In the genomic region with DNA sequence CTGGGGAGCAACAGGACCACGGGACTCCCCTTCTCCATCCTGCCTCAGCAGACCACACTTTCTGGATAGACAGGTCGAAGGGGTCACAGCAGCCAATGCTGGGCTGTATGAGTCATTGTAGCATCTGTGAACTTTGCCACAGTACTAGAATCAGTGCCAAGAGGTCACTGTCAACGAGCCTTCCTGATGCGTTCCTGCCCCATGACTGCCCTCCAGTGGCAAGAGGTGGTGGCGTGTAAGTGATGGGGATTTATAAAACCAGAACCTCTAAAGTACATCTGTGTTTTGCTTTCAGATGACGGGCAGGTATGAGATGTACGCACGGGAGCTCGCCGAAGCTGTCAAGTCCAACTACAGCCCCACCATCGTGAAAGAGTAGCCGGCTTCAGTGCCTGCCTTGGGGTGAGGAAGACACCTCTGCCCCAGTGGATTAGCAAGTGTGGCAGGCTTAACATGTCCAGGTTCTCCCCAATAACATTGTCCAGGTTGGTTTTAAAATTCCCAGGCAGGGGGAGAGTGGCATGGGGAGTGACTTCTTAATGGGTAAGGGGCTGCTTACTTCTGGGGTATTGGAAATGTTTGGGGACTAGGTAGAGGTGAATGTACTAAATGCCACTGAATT, we compare ENCODE assay signal across 9 cellular contexts. TPM values are rescaled to one million over a fixed set of nuclear protein-coding genes. Genes with fewer than 3 reads are reported as not detected.
A peak's percentile ranks its signal among the peaks of the same experiment; 100 is the strongest.
DNase-seq lines count a peak whose midpoint lies in the region; ATAC-seq and TF ChIP-seq lines count a peak whose summit lies in the region.
"Had no signal": no experiment of that assay in that cellular context is flagged by ENCODE, and none has a peak within 500 bp of the region (broad histone marks: within the 10 kb centered on the region; RNA-seq: fewer than 3 reads in every experiment).

No MANE protein-coding gene starts in this region.

- H4K8ac ChIP-seq in IMR-90 (ENCODE audit: low read depth in 2 of 2, low read length in 2 of 2) = no peak overlapping the region

- no peak overlapping the region for H3K23ac ChIP-seq in IMR-90 (ENCODE audit: low read depth, low read length)

- no peak overlapping the region for H2BK5ac ChIP-seq in IMR-90 (ENCODE audit: low read depth, low read length, poor library complexity, severe bottlenecking)

- H3K27ac ChIP-seq in CD4-positive, CD25-positive, alpha-beta regulatory T cell (ENCODE audit: insufficient read depth, low read length, poor library complexity, severe bottlenecking) = no peak overlapping the region
- no peak overlapping the region for H3K27ac ChIP-seq in IMR-90 (ENCODE audit: insufficient read depth, low read length)
- H3K27ac ChIP-seq in foreskin keratinocyte = no peak overlapping the region
- no peak overlapping the region for H3K27ac ChIP-seq in ovary
- no peak overlapping the region for H3K27ac ChIP-seq in transverse colon
- H3K27ac ChIP-seq: SK-N-MC had no signal

- no peak for TF ChIP-seq POLR2A in IMR-90 (IDR thresholded peaks at IDR 0.05; ENCODE audit: low read depth, low read length)
- no peak for TF ChIP-seq POLR2A in ovary (IDR thresholded peaks at IDR 0.05)
- TF ChIP-seq POLR2A in transverse colon (IDR thresholded peaks at IDR 0.05) = no peak

- H4K5ac ChIP-seq in IMR-90 (ENCODE audit: low read depth, low read length) = no peak overlapping the region

- no peaks in the 10 kb centered on the region for H4K20me1 ChIP-seq in IMR-90 (ENCODE audit: insufficient read depth, low read length)

- peak overlapping the region; percentile 82 for H2AFZ ChIP-seq in IMR-90 (replicated peaks; ENCODE audit: low read length, poor library complexity)

- TF ChIP-seq CTCF in IMR-90 (conservative IDR thresholded peaks at IDR 0.05; ENCODE audit: low read depth, low read length) (peak; percentile 86), foreskin keratinocyte (conservative IDR thresholded peaks at IDR 0.05) (peak; percentile 85), ovary (IDR thresholded peaks at IDR 0.05) (peak; percentile 44 to 74 (median 55)), transverse colon (IDR thresholded peaks at IDR 0.05) (peak; percentile 83 to 89 (median 87))

- H2BK15ac ChIP-seq in IMR-90 (ENCODE audit: low read depth, low read length) = no peak overlapping the region

- peaks cover 0 to 13% (median 6%) of the 10 kb centered on the region in 4 donors for H3K4me1 Mint-ChIP-seq in CD4-positive, CD25-positive, alpha-beta regulatory T cell

- H3K4me3 Mint-ChIP-seq in CD4-positive, CD25-positive, alpha-beta regulatory T cell = no peak overlapping the region

- WGBS in IMR-90 (ENCODE audit: extremely low coverage in 2 of 2, insufficient read length in 1 of 2), 2 experiments = no CpG with 5 or more reads among the region's 12 CpGs
- WGBS in ovary, 3 donors = 12 to 21% (median 17%) methylated on average over 12 of the region's 12 CpGs
- 0 to 4% methylated on average over 1 to 12 of the region's 12 CpGs for WGBS in transverse colon (ENCODE audit: low coverage in 1 of 2), 2 donors

- no peaks in the 10 kb centered on the region for H3K9me3 Mint-ChIP-seq in CD4-positive, CD25-positive, alpha-beta regulatory T cell

- H3K27ac Mint-ChIP-seq in CD4-positive, CD25-positive, alpha-beta regulatory T cell = peak overlapping the region in 1 of 3 donors; percentile 81

- dilution Hi-C loops in IMR-90 (cut with HindIII; ENCODE audit: low sequenced_read_pairs, unreplicated experiment) = no loop called here

- H3K27me3 Mint-ChIP-seq in CD4-positive, CD25-positive, alpha-beta regulatory T cell = no peaks in the 10 kb centered on the region

- POLR2A ChIA-PET in IMR-90 (lab: Charles Lee; ENCODE audit: unreplicated experiment) = no interaction called here

- peak; percentile 91 to 95 for ATAC-seq in CD4-positive, CD25-positive, alpha-beta regulatory T cell (ENCODE audit: low read depth in 2 of 2)
- ATAC-seq in GM19438 (IDR thresholded peaks at IDR 0.05; ENCODE audit: low read depth, unreplicated experiment) (peak; percentile 61), IMR-90 (ENCODE audit: low read depth) (peak; percentile 94), foreskin keratinocyte (peak; percentile 62)

- H4K91ac ChIP-seq in IMR-90 (ENCODE audit: insufficient read depth, low read depth, low read length) = no peak overlapping the region

- peak overlapping the region; percentile 74 for H2AK9ac ChIP-seq in IMR-90 (replicated peaks; ENCODE audit: low read depth, low read length, poor library complexity)

- H3K9me3 ChIP-seq in CD4-positive, CD25-positive, alpha-beta regulatory T cell (ENCODE audit: control insufficient read depth in 2 of 2, low read length in 2 of 2) = no peaks in the 10 kb centered on the region
- H3K9me3 ChIP-seq in IMR-90 (ENCODE audit: control insufficient read depth, insufficient read depth, low read length) = no peaks in the 10 kb centered on the region
- no peaks in the 10 kb centered on the region for H3K9me3 ChIP-seq in ovary
- H3K9me3 ChIP-seq in transverse colon = no peaks in the 10 kb centered on the region

- H2BK20ac ChIP-seq in IMR-90 (ENCODE audit: low read depth, low read length) = no peak overlapping the region

- no peak overlapping the region for H3K4me3 ChIP-seq in CD4-positive, CD25-positive, alpha-beta regulatory T cell (ENCODE audit: low read depth, low read length)
- no peak overlapping the region for H3K4me3 ChIP-seq in IMR-90 (ENCODE audit: insufficient read depth, low read depth, low read length)
- H3K4me3 ChIP-seq in ovary = no peak overlapping the region
- H3K4me3 ChIP-seq in transverse colon = no peak overlapping the region
- H3K4me3 ChIP-seq: SK-N-MC had no signal

- TF ChIP-seq EP300 in ovary (IDR thresholded peaks at IDR 0.05) (no peak), transverse colon (IDR thresholded peaks at IDR 0.05; ENCODE audit: low read depth) (no peak)

- H3K79me1 ChIP-seq in IMR-90 (ENCODE audit: low read depth in 1 of 2, low read length in 2 of 2) = no peaks in the 10 kb centered on the region

- no peaks in the 10 kb centered on the region for H3K36me3 Mint-ChIP-seq in CD4-positive, CD25-positive, alpha-beta regulatory T cell

- in situ Hi-C loops in IMR-90 (cut with MboI; ENCODE audit: low sequenced_read_pairs) (no loop called here), transverse colon (cut with MboI; ENCODE audit: low pct_ligation_motif_present in 1 of 4, low pct_unique_long_range_greater_than_20kb in 1 of 4, low sequenced_read_pairs in 3 of 4) (loop anchor here in 2 of 4 donors (10.0 kb wide), 3 partner anchors 101 to 201 kb away; a partner anchor contains a TSS)

- H3K56ac ChIP-seq in IMR-90 (ENCODE audit: extremely low read depth, insufficient read depth, low read length) = no peak overlapping the region

- DNase-seq in CD4-positive, CD25-positive, alpha-beta regulatory T cell = peak; percentile 57 to 90 (median 73)
- DNase-seq in IMR-90 (peak; percentile 65), RPMI8226 (peak; percentile 93), foreskin keratinocyte (peak in 1 of 2 donors; percentile 51), ovary (peak; percentile 65 to 79 (median 68)), transverse colon (peak; percentile 82)
- peak; percentile 49 to 53 for DNase-seq in activated T-helper 1 cell treated with anti-CD3 and anti-CD28 coated beads, Interleukin-2, amount 50 U/mL, for 16 hours (ENCODE audit: low read depth in 1 of 2, low spot score in 1 of 2)

- peak overlapping the region; percentile 16; the same call in 1 of the 2 replicates for H2AK5ac ChIP-seq in IMR-90 (ENCODE audit: low read depth, low read length)

- H3K27me3 ChIP-seq in CD4-positive, CD25-positive, alpha-beta regulatory T cell (ENCODE audit: control insufficient read depth, insufficient read depth, low read length) = no peaks in the 10 kb centered on the region
- H3K27me3 ChIP-seq in IMR-90 (ENCODE audit: control insufficient read depth, insufficient read depth, low read length) (no peaks in the 10 kb centered on the region; the same call in 1 of the 2 replicates), foreskin keratinocyte (peaks cover 8% of the 10 kb centered on the region), ovary (no peaks in the 10 kb centered on the region), transverse colon (no peaks in the 10 kb centered on the region)

- intact Hi-C loops in IMR-90 (cut with micrococcal nuclease) = loop anchor here (1.0 to 5.0 kb wide), 3 partner anchors 102 to 338 kb away; no protein-coding TSS in a partner anchor
- intact Hi-C loops in ovary (cut with DNase I) = loop anchor here in 3 of 4 donors (2.0 to 10.0 kb wide), 3 partner anchors 101 to 201 kb away; no protein-coding TSS in a partner anchor
- intact Hi-C loops in transverse colon (cut with DNase I; ENCODE audit: low total_unique reads) = loop anchor here (10.0 kb wide), 2 partner anchors 191 to 229 kb away; no protein-coding TSS in a partner anchor

- H3K4me2 ChIP-seq in IMR-90 (ENCODE audit: low read depth, low read length) = no peak overlapping the region

- no peaks in the 10 kb centered on the region for H3K36me3 ChIP-seq in CD4-positive, CD25-positive, alpha-beta regulatory T cell (ENCODE audit: control insufficient read depth, insufficient read depth, low read length)
- no peaks in the 10 kb centered on the region for H3K36me3 ChIP-seq in IMR-90 (ENCODE audit: control insufficient read depth, insufficient read depth, low read length)
- no peaks in the 10 kb centered on the region for H3K36me3 ChIP-seq in ovary
- no peaks in the 10 kb centered on the region for H3K36me3 ChIP-seq in transverse colon

- peak; percentile 90 for TF ChIP-seq RAD21 in IMR-90 (IDR thresholded peaks at IDR 0.05; ENCODE audit: low read length)

- 0 out of 2 replicates have a peak, but pooled peaks cover 3% of the 10 kb centered on the region for H3K9me1 ChIP-seq in IMR-90 (ENCODE audit: insufficient read depth, low read length)

- no peak overlapping the region for H3K18ac ChIP-seq in IMR-90 (ENCODE audit: low read depth, low read length)

- no peak overlapping the region for H3K4ac ChIP-seq in IMR-90 (ENCODE audit: low read depth, low read length)

- H3K4me1 ChIP-seq in CD4-positive, CD25-positive, alpha-beta regulatory T cell (ENCODE audit: control insufficient read depth, insufficient read depth, low read length, poor library complexity, severe bottlenecking) = peaks cover 7% of the 10 kb centered on the region
- peaks cover 2% of the 10 kb centered on the region; the same call in 1 of the 2 replicates for H3K4me1 ChIP-seq in IMR-90 (ENCODE audit: control insufficient read depth, insufficient read depth, low read length)
- peaks cover 5% of the 10 kb centered on the region for H3K4me1 ChIP-seq in foreskin keratinocyte
- peaks cover 1% of the 10 kb centered on the region for H3K4me1 ChIP-seq in ovary (ENCODE audit: insufficient read depth)
- peaks cover 0 to 11% (median 2%) of the 10 kb centered on the region in 4 donors for H3K4me1 ChIP-seq in transverse colon

- no peak overlapping the region for H2BK120ac ChIP-seq in IMR-90 (ENCODE audit: low read depth, low read length)

- H3K9ac ChIP-seq in IMR-90 (ENCODE audit: low read depth, low read length) = no peak overlapping the region

- CTCF ChIA-PET in IMR-90 (lab: Yijun Ruan, JAX) = no interaction called here

- no TSS peak for BruUV-seq in IMR-90 (replicated peaks; lab: Mats Ljungman, UMichigan)

- H3K14ac ChIP-seq in IMR-90 (replicated peaks; ENCODE audit: low read depth, low read length) = no peak overlapping the region

RNA-seq across cellular contexts. Expression of a gene that starts 29.4 kb away (rescaled TPM):
- total RNA-seq in CD4-positive, CD25-positive, alpha-beta regulatory T cell = 69.6 TPM
- polyA plus RNA-seq in CD4-positive, CD25-positive, alpha-beta regulatory T cell = 10 to 100 TPM; 45.1 to 61.4 (median 54.4) TPM
- total RNA-seq in IMR-90 (2012; rRNA removed) (115 and 143 TPM in 2 replicates), foreskin keratinocyte (73.6 and 74.9 TPM in 2 replicates), ovary (10 to 100 TPM; 30.3 to 85.4 (median 59.4) TPM), transverse colon (100 to 1,000 TPM in 3 of 4 donors, 10 to 100 TPM in 1; 56.7 to 498 (median 277) TPM)
- polyA plus RNA-seq in IMR-90 (2012; rRNA removed) (97.6 and 114 TPM in 2 replicates), foreskin keratinocyte (56.1 and 58.1 TPM in 2 replicates), ovary (10 to 100 TPM; 53.5 to 55.4 TPM)
- 84.8 and 104 TPM in 2 replicates for polyA plus RNA-seq in IMR-90 (2012; cell fraction: cytosol; rRNA removed)
- polyA plus RNA-seq in IMR-90 (2012; cell fraction: nucleus; rRNA removed; ENCODE audit: low replicate concordance) = 45.4 and 104 TPM in 2 replicates

RNA-seq across cellular contexts. Expression of a gene that starts 30.3 kb away (rescaled TPM):
- 41.0 TPM for total RNA-seq in CD4-positive, CD25-positive, alpha-beta regulatory T cell
- polyA plus RNA-seq in CD4-positive, CD25-positive, alpha-beta regulatory T cell = 100 to 1,000 TPM in 1 of 4 donors, 10 to 100 TPM in 3; 77.9 to 101 (median 91.5) TPM
- 158 and 177 TPM in 2 replicates for total RNA-seq in IMR-90 (2012; rRNA removed)
- 222 and 283 TPM in 2 replicates for polyA plus RNA-seq in IMR-90 (2012; rRNA removed)
- polyA plus RNA-seq in IMR-90 (2012; cell fraction: cytosol; rRNA removed) = 148 and 255 TPM in 2 replicates
- polyA plus RNA-seq in IMR-90 (2012; cell fraction: nucleus; rRNA removed; ENCODE audit: low replicate concordance) = 57.9 and 153 TPM in 2 replicates
- total RNA-seq in foreskin keratinocyte = 176 and 223 TPM in 2 replicates
- 239 and 282 TPM in 2 replicates for polyA plus RNA-seq in foreskin keratinocyte
- total RNA-seq in ovary = 100 to 1,000 TPM in 2 of 7 donors, 10 to 100 TPM in 5; 62.9 to 150 (median 78.5) TPM
- polyA plus RNA-seq in ovary = 100 to 1,000 TPM in 1 of 2 donors, 10 to 100 TPM in 1; 98.2 to 154 TPM
- 100 to 1,000 TPM in 2 of 4 donors, 10 to 100 TPM in 2; 21.3 to 127 (median 93.8) TPM for total RNA-seq in transverse colon

RNA-seq across cellular contexts. Expression of a gene that starts 30.4 kb away (rescaled TPM):
- total RNA-seq in CD4-positive, CD25-positive, alpha-beta regulatory T cell = 3.8 TPM
- not detected for polyA plus RNA-seq in CD4-positive, CD25-positive, alpha-beta regulatory T cell
- under 0.01 TPM in 2 replicates for total RNA-seq in IMR-90 (2012; rRNA removed)
- polyA plus RNA-seq in IMR-90 (2012; rRNA removed) = 0.02 and 0.03 TPM in 2 replicates
- polyA plus RNA-seq in IMR-90 (2012; cell fraction: cytosol; rRNA removed) = 0.04 TPM in 1 of 2 replicates, not detected in the other
- 0.34 and 0.37 TPM in 2 replicates for polyA plus RNA-seq in IMR-90 (2012; cell fraction: nucleus; rRNA removed; ENCODE audit: low replicate concordance)
- total RNA-seq in foreskin keratinocyte = not detected in 2 replicates
- not detected in 2 replicates for polyA plus RNA-seq in foreskin keratinocyte
- 1 to 10 TPM in 1 of 7 donors, under 1 TPM in 4, not detected in 2; 0.25 to 1.2 (median 0.33) TPM for total RNA-seq in ovary
- polyA plus RNA-seq in ovary = under 1 TPM; 0.15 to 0.69 TPM
- under 1 TPM in 1 of 4 donors, not detected in 3; 0.32 TPM for total RNA-seq in transverse colon
